In the genomic region with DNA sequence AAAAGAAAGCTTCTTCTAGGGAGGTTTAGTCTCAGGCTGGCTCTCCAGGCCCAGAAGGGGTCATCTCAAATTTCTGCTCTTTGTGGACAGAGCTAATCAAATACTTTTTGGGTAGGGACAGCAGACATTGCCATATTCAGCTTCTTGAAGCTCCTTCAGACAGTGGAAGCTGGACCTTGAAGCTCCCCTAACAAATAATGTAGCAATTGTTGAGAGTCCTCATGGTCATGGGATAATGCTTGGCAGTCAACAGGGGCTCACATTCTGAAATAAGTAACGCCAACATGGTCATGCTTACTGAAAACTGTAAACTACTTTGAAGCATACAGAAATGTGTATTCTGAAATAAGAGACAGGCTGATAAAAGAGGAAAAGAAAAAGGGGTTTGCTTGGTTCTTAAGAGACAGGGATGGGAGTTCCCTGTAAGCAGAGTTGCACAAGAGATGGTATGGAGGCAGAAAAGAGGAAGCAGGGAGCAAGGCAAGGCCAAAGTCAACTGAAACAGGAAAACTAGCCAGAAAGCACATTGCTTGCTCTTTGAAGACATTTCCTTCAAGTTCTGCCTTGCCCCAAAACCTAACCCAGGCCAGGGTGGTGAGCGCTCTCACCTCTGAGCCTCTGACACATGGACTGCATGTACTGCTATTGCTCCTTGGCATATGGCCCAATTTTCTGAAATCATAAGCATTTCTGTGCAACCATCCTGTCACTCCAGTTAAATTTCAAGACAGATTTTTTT, we compare ENCODE assay signal across 9 cellular contexts. TPM values are rescaled to one million over a fixed set of nuclear protein-coding genes. Genes with fewer than 3 reads are reported as not detected.
DNase-seq lines count a peak whose midpoint lies in the region; ATAC-seq and TF ChIP-seq lines count a peak whose summit lies in the region.
"Had no signal": no experiment of that assay in that cellular context is flagged by ENCODE, and none has a peak within 500 bp of the region (broad histone marks: within the 10 kb centered on the region; RNA-seq: fewer than 3 reads in every experiment).

No MANE protein-coding gene starts in this region.

- H3K9me3 ChIP-seq in mucosa of rectum (ENCODE audit: control insufficient read depth in 2 of 2, low read length in 2 of 2) (no peaks in the 10 kb centered on the region), uterus (no peaks in the 10 kb centered on the region)
- H3K9me3 ChIP-seq: psoas muscle had no signal

- intact Hi-C loops in uterus (cut with DNase I; ENCODE audit: low total_unique reads): no loop called here

- no peak overlapping the region for H3K9ac ChIP-seq in mucosa of rectum (ENCODE audit: low read depth in 1 of 2, low read length in 2 of 2)

- H3K27me3 ChIP-seq in mucosa of rectum (ENCODE audit: control insufficient read depth in 2 of 2, insufficient read depth in 2 of 2, low read length in 2 of 2): no peaks in the 10 kb centered on the region
- no peaks in the 10 kb centered on the region for H3K27me3 ChIP-seq in uterus

- no peaks in the 10 kb centered on the region for H3K9me3 Mint-ChIP-seq in effector memory CD8-positive, alpha-beta T cell

- peak; percentile 52 for ATAC-seq in GM18505 (IDR thresholded peaks at IDR 0.05; ENCODE audit: unreplicated experiment)
- peak; percentile 33 for ATAC-seq in HG03432 (IDR thresholded peaks at IDR 0.05; ENCODE audit: unreplicated experiment)
- no peak for ATAC-seq in effector memory CD8-positive, alpha-beta T cell (replicated peaks)

- H3K27me3 Mint-ChIP-seq in effector memory CD8-positive, alpha-beta T cell: no peaks in the 10 kb centered on the region

- DNase-seq in cardiac fibroblast (ENCODE audit: low read depth in 2 of 2): peak; percentile 88 to 89
- no peak for DNase-seq in effector memory CD8-positive, alpha-beta T cell
- DNase-seq in GM19240 (ENCODE audit: insufficient read length, low spot score): no peak
- no peak for DNase-seq in uterus
- DNase-seq in stimulated activated naive CD4-positive, alpha-beta T cell (lab: John Stamatoyannopoulos, UW): no peak
- DNase-seq: psoas muscle had no signal

- peaks cover 13 to 22% of the 10 kb centered on the region in 2 donors for H3K4me1 Mint-ChIP-seq in effector memory CD8-positive, alpha-beta T cell (ENCODE audit: low read depth in 2 of 2)

- H3K4me3 ChIP-seq in cardiac fibroblast (replicated peaks in 1 of 2; ENCODE audit: low read depth in 2 of 2, low read length in 2 of 2): no peak overlapping the region
- H3K4me3 ChIP-seq in mucosa of rectum (ENCODE audit: low read length in 2 of 2): no peak overlapping the region
- no peak overlapping the region for H3K4me3 ChIP-seq in uterus
- H3K4me3 ChIP-seq: psoas muscle had no signal

- TF ChIP-seq POLR2A in GM18505 (IDR thresholded peaks at IDR 0.05; ENCODE audit: borderline replicate concordance, extremely low read depth, insufficient read depth, insufficient read length): no peak
- no peak for TF ChIP-seq POLR2A in uterus (IDR thresholded peaks at IDR 0.05)

- H3K36me3 Mint-ChIP-seq in effector memory CD8-positive, alpha-beta T cell (ENCODE audit: insufficient read depth): peaks cover 7% of the 10 kb centered on the region

- no peak overlapping the region for H3K4me3 Mint-ChIP-seq in effector memory CD8-positive, alpha-beta T cell

- H3K36me3 ChIP-seq in mucosa of rectum (ENCODE audit: control insufficient read depth in 2 of 2, insufficient read depth in 2 of 2, low read length in 2 of 2): no peaks in the 10 kb centered on the region
- no peaks in the 10 kb centered on the region for H3K36me3 ChIP-seq in uterus

- H3K27ac ChIP-seq in mucosa of rectum (ENCODE audit: low read depth in 2 of 2, low read length in 2 of 2) (peak overlapping the region; percentile 38 to 70), uterus (peak overlapping the region in 1 of 2 donors; percentile 21)
- H3K27ac ChIP-seq: psoas muscle had no signal

- no peak for TF ChIP-seq CTCF in cardiac fibroblast (IDR thresholded peaks at IDR 0.05; ENCODE audit: low read depth, low read length)
- no peak for TF ChIP-seq CTCF in uterus (IDR thresholded peaks at IDR 0.05)

- peaks cover 10 to 26% of the 10 kb centered on the region in 2 donors for H3K4me1 ChIP-seq in mucosa of rectum (ENCODE audit: control insufficient read depth in 2 of 2, insufficient read depth in 2 of 2, low read length in 2 of 2)
- no peaks in the 10 kb centered on the region for H3K4me1 ChIP-seq in uterus
- H3K4me1 ChIP-seq: psoas muscle had no signal

- no peak overlapping the region for H3K27ac Mint-ChIP-seq in effector memory CD8-positive, alpha-beta T cell

RNA-seq across cellular contexts. Expression of a gene that starts 53.1 kb away (rescaled TPM):
- 100 to 1,000 TPM in 3 of 4 donors, 10 to 100 TPM in 1; 61.5 to 208 (median 148) TPM for total RNA-seq in uterus

Comparison
In these comparisons a context has a peak if more than half of its experiments do, and no peak if none do; other contexts are left out.
1. DNase-seq: peak in cardiac fibroblast (2 of 2); none in effector memory CD8-positive, alpha-beta T cell (0 of 3), GM19240 (single experiment), uterus (0 of 2) and stimulated activated naive CD4-positive, alpha-beta T cell (0 of 6).